11 cellular contexts compared by ENCODE assay signal in the genomic region with DNA sequence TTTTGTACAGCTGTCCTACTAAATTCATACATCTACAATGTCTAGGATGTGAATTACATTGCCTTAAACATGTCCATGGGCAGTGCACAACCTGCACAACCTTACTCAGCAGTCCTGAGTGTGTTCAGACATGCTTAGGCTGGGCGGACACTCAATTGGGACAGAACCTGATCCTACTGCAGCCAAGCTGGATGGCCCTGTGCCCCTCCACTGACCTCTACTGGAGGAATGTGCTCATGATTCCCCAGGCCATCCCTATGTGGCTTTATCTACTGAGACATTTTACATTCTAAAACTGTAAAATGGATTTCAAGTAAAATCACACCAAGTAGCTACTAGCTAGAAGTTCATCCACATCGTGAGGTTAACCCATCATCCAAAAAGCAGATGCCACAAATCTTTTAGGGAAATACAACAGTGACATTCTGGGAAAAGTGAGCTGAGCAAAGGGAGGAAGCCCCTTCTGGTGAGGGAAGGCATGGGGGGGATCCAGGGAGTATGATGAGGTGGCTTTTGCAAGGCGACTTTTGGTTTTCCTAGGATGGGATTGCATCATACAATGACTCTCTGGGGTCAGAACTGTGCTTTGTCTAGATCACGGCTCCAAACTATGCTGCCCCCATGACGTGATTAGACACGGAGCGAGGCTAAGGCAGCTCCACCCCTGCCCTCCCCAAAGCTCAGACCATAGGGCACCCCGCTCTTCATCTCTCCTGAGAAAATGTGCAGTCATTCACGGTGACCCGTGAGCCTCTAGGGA.
DNase-seq lines count a peak whose midpoint lies in the region; ATAC-seq, FAIRE-seq and TF ChIP-seq lines count a peak whose summit lies in the region.
"Had no signal": no experiment of that assay in that cellular context is flagged by ENCODE, and none has a peak within 500 bp of the region (broad histone marks: within the 10 kb centered on the region; RNA-seq: fewer than 3 reads in every experiment).

No MANE protein-coding gene starts in this region.

- TF ChIP-seq EP300 in HepG2 (IDR thresholded peaks at IDR 0.05; ENCODE audit: low read depth in 2 of 2, low read length in 2 of 2) = no peak
- no peak for TF ChIP-seq EP300 in HepG2 (CRISPR knock-in tag; IDR thresholded peaks at IDR 0.05; ENCODE audit: borderline replicate concordance)

- H3K36me3 ChIP-seq in DND-41 (ENCODE audit: insufficient read depth, low read length) (no peaks in the 10 kb centered on the region), HepG2 (replicated peaks in 1 of 2; ENCODE audit: control insufficient read depth in 1 of 2, insufficient read depth in 2 of 2, low read length in 2 of 2) (no peaks in the 10 kb centered on the region)
- H3K36me3 ChIP-seq: pancreas had no signal

- no peaks in the 10 kb centered on the region for H3K9me3 ChIP-seq in DND-41 (ENCODE audit: insufficient read depth, low read length, severe bottlenecking)
- H3K9me3 ChIP-seq in HepG2 (ENCODE audit: low read length) = peaks cover 18% of the 10 kb centered on the region; the same call in 1 of the 2 replicates
- H3K9me3 ChIP-seq: pancreas had no signal

- H3K27me3 ChIP-seq in DND-41 (ENCODE audit: insufficient read depth, low read length, poor library complexity) (no peaks in the 10 kb centered on the region), HepG2 (ENCODE audit: control insufficient read depth in 1 of 2, insufficient read depth in 2 of 2, low read length in 2 of 2) (no peaks in the 10 kb centered on the region)
- H3K27me3 ChIP-seq: pancreas had no signal

- WGBS in HepG2 (ENCODE audit: low lambda C conversion rate) = 4% methylated on average over 5 of the region's 10 CpGs

- H3K9ac ChIP-seq in DND-41 (ENCODE audit: low read depth, low read length) = no peak overlapping the region
- H3K9ac ChIP-seq in HepG2 (ENCODE audit: insufficient read depth, low read depth, low read length) = no peak overlapping the region

- no peak overlapping the region for H3K27ac ChIP-seq in DND-41 (ENCODE audit: low read length)
- no peak overlapping the region for H3K27ac ChIP-seq in HepG2 (ENCODE audit: extremely low read length, insufficient read depth, low read length)
- H3K27ac ChIP-seq: pancreas had no signal

- H3K79me2 ChIP-seq in DND-41 (ENCODE audit: insufficient read depth, low read length) (no peaks in the 10 kb centered on the region), HepG2 (ENCODE audit: insufficient read depth, low read length) (no peaks in the 10 kb centered on the region)

- TF ChIP-seq RAD21 in HepG2 (CRISPR knock-in tag; IDR thresholded peaks at IDR 0.05) = no peak

- DNase-seq in DND-41 (no peak), HS-5 (ENCODE audit: low read depth) (peak; percentile 16), astrocyte of the spinal cord (ENCODE audit: low read depth, low spot score) (peak; percentile 4), HepG2 (ENCODE audit: low spot score) (no peak), NCI-H2107 treated with DMSO at 0.1 percent for 48 hours (lab: John Stamatoyannopoulos, UW; ENCODE audit: unreplicated experiment) (no peak), foreskin melanocyte (no peak)
- DNase-seq: NCI-H1105, pancreas had no signal

- TF ChIP-seq POLR2A in HepG2 (IDR thresholded peaks at IDR 0.05; ENCODE audit: insufficient read depth in 1 of 2, low read depth in 2 of 2, low read length in 2 of 2) = no peak

- ATAC-seq in DND-41 (ENCODE audit: insufficient read depth, low read depth) (no peak), HepG2 (peak; percentile 80), GM18873 (IDR thresholded peaks at IDR 0.05; ENCODE audit: low FRiP score, unreplicated experiment) (no peak), GM21390 (IDR thresholded peaks at IDR 0.05; ENCODE audit: unreplicated experiment) (no peak)
- ATAC-seq: activated naive CD4-positive, alpha-beta T cell treated with anti-CD3 and anti-CD28 coated beads, Interleukin-2, amount 50 U/mL, for 72 hours had no signal

- H3K4me3 ChIP-seq in DND-41 (ENCODE audit: low read depth in 1 of 2, low read length in 2 of 2) (no peak overlapping the region), astrocyte of the spinal cord (ENCODE audit: low read depth, low read length) (no peak overlapping the region), HepG2 (replicated peaks in 1 of 3; ENCODE audit: insufficient read depth in 1 of 3, low read depth in 2 of 3, low read length in 3 of 3) (no peak overlapping the region)
- H3K4me3 ChIP-seq: pancreas had no signal

- CTCF ChIA-PET in HepG2 (lab: Yijun Ruan, JAX; ENCODE audit: low intra/inter-chr PET ratio, low total read pairs) = interaction anchor here (1.4 kb wide), 1 partner anchor 247 kb away, joined by 6 read pairs; no protein-coding TSS in a partner anchor

- H3K4me2 ChIP-seq in DND-41 (ENCODE audit: insufficient read depth, low read length) = no peak overlapping the region
- no peak overlapping the region for H3K4me2 ChIP-seq in HepG2 (ENCODE audit: low read depth, low read length)

- TF ChIP-seq CTCF in DND-41 (IDR thresholded peaks at IDR 0.05; ENCODE audit: borderline replicate concordance, extremely low read depth, low read length, poor library complexity, severe bottlenecking) (peak; percentile 17), astrocyte of the spinal cord (IDR thresholded peaks at IDR 0.05; ENCODE audit: low read depth, low read length) (peak; percentile 62), HepG2 (CRISPR knock-in tag; IDR thresholded peaks at IDR 0.05) (peak; percentile 44)

- H4K20me1 ChIP-seq in DND-41 (ENCODE audit: insufficient read depth, low read length) (no peaks in the 10 kb centered on the region), HepG2 (ENCODE audit: insufficient read depth, low read length) (no peaks in the 10 kb centered on the region)

- H3K4me1 ChIP-seq in DND-41 (ENCODE audit: insufficient read depth, low read length) (no peaks in the 10 kb centered on the region), HepG2 (ENCODE audit: insufficient read depth, low read length) (no peaks in the 10 kb centered on the region)
- H3K4me1 ChIP-seq: pancreas had no signal

- H2AFZ ChIP-seq in DND-41 (ENCODE audit: low read depth, low read length) (no peak overlapping the region), HepG2 (ENCODE audit: low read length) (no peak overlapping the region)

- FAIRE-seq in HepG2 (lab: Jason Lieb, UNC) = no peak
- FAIRE-seq: pancreas had no signal

- intact Hi-C loops in HepG2 (cut with micrococcal nuclease; ENCODE audit: unreplicated experiment) = no loop called here

- in situ Hi-C loops in astrocyte of the spinal cord (cut with HindIII; ENCODE audit: low sequenced_read_pairs) = no loop called here
- in situ Hi-C loops in HepG2 (cut with HindIII; ENCODE audit: extremely low pct_ligation_motif_present, low pct_unique_long_range_greater_than_20kb) = no loop called here

- POLR2A ChIA-PET in HepG2 (lab: Yijun Ruan, JAX) = no interaction called here

- no TSS peak for BruUV-seq in HepG2 (replicated peaks; lab: Mats Ljungman, UMichigan)

TF ChIP-seq in HepG2, 621 proteins besides CTCF, POLR2A, EP300 and RAD21 (continues in another document):
- TF ChIP-seq ZNF383 (CRISPR knock-in tag; IDR thresholded peaks at IDR 0.05; ENCODE audit: borderline replicate concordance) (no peak), STAG1 (CRISPR knock-in tag; IDR thresholded peaks at IDR 0.05) (peak; percentile 40), ATF7 (IDR thresholded peaks at IDR 0.05) (peak; percentile 28; the same call in 1 of the 2 replicates), ATF7 (CRISPR knock-in tag; IDR thresholded peaks at IDR 0.05) (no peak), TRAFD1 (CRISPR knock-in tag; IDR thresholded peaks at IDR 0.05; ENCODE audit: borderline replicate concordance) (no peak), CEBPB (IDR thresholded peaks at IDR 0.05; ENCODE audit: borderline replicate concordance, low read depth, low read length) (peak; percentile 43; the same call in 1 of the 2 replicates), ZNF501 (CRISPR knock-in tag; IDR thresholded peaks at IDR 0.05) (no peak), RAD51 (IDR thresholded peaks at IDR 0.05; ENCODE audit: borderline replicate concordance) (no peak), ZNF577 (CRISPR knock-in tag; IDR thresholded peaks at IDR 0.05; ENCODE audit: borderline replicate concordance, low read depth) (no peak), HES4 (CRISPR knock-in tag; IDR thresholded peaks at IDR 0.05; ENCODE audit: borderline replicate concordance) (no peak), PTBP1 (IDR thresholded peaks at IDR 0.05; ENCODE audit: low read depth, low read length, poor library complexity, severe bottlenecking) (no peak), ZNF691 (CRISPR knock-in tag; IDR thresholded peaks at IDR 0.05; ENCODE audit: borderline replicate concordance, low read depth) (no peak), KLF6 (CRISPR knock-in tag; IDR thresholded peaks at IDR 0.05) (no peak), DNMT3B (CRISPR knock-in tag; conservative IDR thresholded peaks at IDR 0.05) (no peak)
- TF ChIP-seq, protein P1, sequence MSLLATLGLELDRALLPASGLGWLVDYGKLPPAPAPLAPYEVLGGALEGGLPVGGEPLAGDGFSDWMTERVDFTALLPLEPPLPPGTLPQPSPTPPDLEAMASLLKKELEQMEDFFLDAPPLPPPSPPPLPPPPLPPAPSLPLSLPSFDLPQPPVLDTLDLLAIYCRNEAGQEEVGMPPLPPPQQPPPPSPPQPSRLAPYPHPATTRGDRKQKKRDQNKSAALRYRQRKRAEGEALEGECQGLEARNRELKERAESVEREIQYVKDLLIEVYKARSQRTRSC (CRISPR knock-in tag; IDR thresholded peaks at IDR 0.05; ENCODE audit: low read depth) = no peak

Comparison
In these comparisons a context has a peak if more than half of its experiments do, and no peak if none do; other contexts are left out.
1. DNase-seq: peak in HS-5 (single experiment) and astrocyte of the spinal cord (single experiment); none in DND-41 (single experiment), HepG2 (single experiment), NCI-H2107 treated with DMSO at 0.1 percent for 48 hours (single experiment) and foreskin melanocyte (single experiment).
2. Peak in every context shown above with its lines, with median percentiles within 50 percentile points of each other: CTCF ChIP-seq.